ENCODE assay signal across 10 cellular contexts in the genomic region with DNA sequence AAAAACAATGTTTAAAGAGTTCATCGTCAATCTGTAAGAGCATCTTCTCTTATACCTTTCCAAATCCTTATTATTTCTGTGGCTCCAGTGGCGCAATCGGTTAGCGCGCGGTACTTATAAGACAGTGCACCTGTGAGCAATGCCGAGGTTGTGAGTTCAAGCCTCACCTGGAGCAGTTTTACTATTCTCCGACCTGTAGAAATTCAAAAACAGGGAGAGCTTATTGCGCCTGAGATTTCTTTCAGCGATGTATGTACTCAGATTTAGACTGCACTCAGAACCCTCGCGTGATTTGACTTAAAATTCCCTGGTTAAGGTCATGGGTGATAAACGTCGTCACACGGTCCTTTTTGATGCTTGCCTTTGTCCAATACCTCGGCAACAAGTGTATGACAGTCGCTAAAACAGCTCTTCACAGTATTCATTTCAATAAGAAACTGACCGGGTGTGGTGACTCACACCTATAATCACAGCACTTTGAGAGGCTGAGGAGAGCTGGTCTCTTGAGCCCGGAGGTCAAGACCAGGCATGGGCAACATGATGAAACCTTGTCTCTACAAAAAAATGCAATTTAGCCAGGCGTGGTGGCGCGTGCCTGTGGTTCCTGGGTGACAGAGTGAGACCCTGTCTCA. TPM values are rescaled to one million over a fixed set of nuclear protein-coding genes. Genes with fewer than 3 reads are reported as not detected.
DNase-seq lines count a peak whose midpoint lies in the region; ATAC-seq, FAIRE-seq and TF ChIP-seq lines count a peak whose summit lies in the region.
"Had no signal": no experiment of that assay in that cellular context is flagged by ENCODE, and none has a peak within 500 bp of the region (broad histone marks: within the 10 kb centered on the region; RNA-seq: fewer than 3 reads in every experiment).

No MANE protein-coding gene starts in this region.

- peaks cover 9% of the 10 kb centered on the region for H3K27me3 ChIP-seq in keratinocyte (ENCODE audit: control insufficient read depth, extremely low read depth, insufficient read depth, low read length)
- H3K27me3 ChIP-seq in prostate gland (replicated peaks; ENCODE audit: insufficient read depth): no peaks in the 10 kb centered on the region

- TF ChIP-seq CTCF in keratinocyte (optimal IDR thresholded peaks at IDR 0.05 in 1 of 3, IDR thresholded peaks at IDR 0.05 in 1 of 3, conservative IDR thresholded peaks at IDR 0.05 in 1 of 3; ENCODE audit: extremely low read depth in 1 of 3, insufficient read depth in 2 of 3, low read length in 3 of 3): no peak
- TF ChIP-seq CTCF in GM20000 (IDR thresholded peaks at IDR 0.05; ENCODE audit: extremely low read depth, missing control alignments): no peak
- no peak for TF ChIP-seq CTCF in prostate gland (IDR thresholded peaks at IDR 0.05)

- no peak overlapping the region for H2AFZ ChIP-seq in keratinocyte (ENCODE audit: control insufficient read depth, low read length)

- DNase-seq in COLO829 (ENCODE audit: low spot score) (peak; percentile 17), M059J (ENCODE audit: low read depth) (peak; percentile 44), keratinocyte (ENCODE audit: low read depth, low spot score) (peak; percentile 60), GM20000 (ENCODE audit: low spot score) (no peak), prostate gland (ENCODE audit: low spot score) (no peak)
- DNase-seq in activated naive CD8-positive, alpha-beta T cell treated with anti-CD3 and anti-CD28 coated beads, Interleukin-2, amount 50 U/mL, for 24 hours: peak; percentile 34
- no peak for DNase-seq in activated CD4-positive, CD25-positive, alpha-beta regulatory T cell (lab: John Stamatoyannopoulos, UW)
- DNase-seq: stimulated activated naive B cell treated with anti-CD40 and anti-IgM and Interleukin-4, amounts not matched to agents 10 μg/mL and 1 μg/mL and 100 μg/mL, for 72 hours had no signal

- no peaks in the 10 kb centered on the region for H3K36me3 ChIP-seq in keratinocyte (ENCODE audit: control insufficient read depth in 2 of 2, extremely low read depth in 1 of 2, insufficient read depth in 2 of 2, low read length in 2 of 2)
- no peaks in the 10 kb centered on the region for H3K36me3 ChIP-seq in prostate gland

- H4K20me1 ChIP-seq in keratinocyte (ENCODE audit: control insufficient read depth, extremely low read depth, insufficient read depth, low read length): no peaks in the 10 kb centered on the region

- peak overlapping the region; percentile 72 for H3K4me2 ChIP-seq in keratinocyte (ENCODE audit: control insufficient read depth, extremely low read depth, insufficient read depth, low read depth, low read length)

- no peaks in the 10 kb centered on the region for H3K79me2 ChIP-seq in keratinocyte (ENCODE audit: control insufficient read depth, insufficient read depth, low read length)

- H3K4me1 Mint-ChIP-seq in activated naive CD8-positive, alpha-beta T cell treated with anti-CD3 and anti-CD28 coated beads, Interleukin-2, amount 50 U/mL, for 24 hours: peaks cover 28% of the 10 kb centered on the region

- H3K4me1 ChIP-seq in keratinocyte (ENCODE audit: control insufficient read depth, extremely low read depth, insufficient read depth, low read length) (peaks cover 10% of the 10 kb centered on the region), prostate gland (replicated peaks) (no peaks in the 10 kb centered on the region)

- H3K4me3 Mint-ChIP-seq in activated naive CD8-positive, alpha-beta T cell treated with anti-CD3 and anti-CD28 coated beads, Interleukin-2, amount 50 U/mL, for 24 hours: peak overlapping the region; percentile 68

- H3K9ac ChIP-seq in keratinocyte (ENCODE audit: control insufficient read depth, extremely low read depth, insufficient read depth, low read length): no peak overlapping the region

- no peaks in the 10 kb centered on the region for H3K9me1 ChIP-seq in keratinocyte (ENCODE audit: control insufficient read depth, extremely low read depth, insufficient read depth, low read length)

- H3K27ac ChIP-seq in keratinocyte (ENCODE audit: control insufficient read depth, insufficient read depth, low read length) (no peak overlapping the region), prostate gland (no peak overlapping the region)

- peak overlapping the region; percentile 73 for H3K27ac Mint-ChIP-seq in activated naive CD8-positive, alpha-beta T cell treated with anti-CD3 and anti-CD28 coated beads, Interleukin-2, amount 50 U/mL, for 24 hours

- WGBS in prostate gland: 53% methylated on average over 22 of the region's 22 CpGs

- peak; percentile 64 for FAIRE-seq in keratinocyte (lab: Jason Lieb, UNC)

- peaks cover 53% of the 10 kb centered on the region for H3K27me3 Mint-ChIP-seq in activated naive CD8-positive, alpha-beta T cell treated with anti-CD3 and anti-CD28 coated beads, Interleukin-2, amount 50 U/mL, for 24 hours

- peak; percentile 93 for ATAC-seq in activated naive CD8-positive, alpha-beta T cell treated with anti-CD3 and anti-CD28 coated beads, Interleukin-2, amount 50 U/mL, for 24 hours
- no peak for ATAC-seq in GM21381 (IDR thresholded peaks at IDR 0.05; ENCODE audit: unreplicated experiment)

- H3K36me3 Mint-ChIP-seq in activated naive CD8-positive, alpha-beta T cell treated with anti-CD3 and anti-CD28 coated beads, Interleukin-2, amount 50 U/mL, for 24 hours (ENCODE audit: low read depth): no peaks in the 10 kb centered on the region

- dilution Hi-C loops in keratinocyte (cut with MboI; ENCODE audit: extremely low pct_ligation_motif_present, low sequenced_read_pairs): no loop called here

- no peak for TF ChIP-seq POLR2A in prostate gland (IDR thresholded peaks at IDR 0.05)

- H3K9me3 ChIP-seq in keratinocyte (ENCODE audit: control insufficient read depth, low read depth, low read length) (no peaks in the 10 kb centered on the region), prostate gland (no peaks in the 10 kb centered on the region)

- H3K4me3 ChIP-seq in keratinocyte (ENCODE audit: control insufficient read depth in 2 of 3, extremely low read depth in 1 of 3, insufficient read depth in 2 of 3, low read depth in 1 of 3, low read length in 3 of 3) (peak overlapping the region; percentile 19 to 70 (median 61)), prostate gland (no peak overlapping the region)

- intact Hi-C loops in prostate gland (cut with DNase I): no loop called here

- H3K9me3 Mint-ChIP-seq in activated naive CD8-positive, alpha-beta T cell treated with anti-CD3 and anti-CD28 coated beads, Interleukin-2, amount 50 U/mL, for 24 hours: peaks cover 10% of the 10 kb centered on the region

RNA-seq across cellular contexts. Expression of a gene that starts 11.9 kb away (rescaled TPM):
- total RNA-seq in M059J (2014; rRNA removed; shearing (Covaris generic)): not detected in 2 replicates
- not detected in 3 replicates for polyA plus RNA-seq in keratinocyte
- polyA plus RNA-seq in keratinocyte (2011; ENCODE audit: low read depth): not detected
- polyA plus RNA-seq in keratinocyte (2011; cell fraction: cytosol; rRNA removed): not detected in 2 replicates
- not detected in 2 replicates for polyA plus RNA-seq in keratinocyte (2011; cell fraction: nucleus; rRNA removed)
- not detected in 2 replicates for polyA plus RNA-seq in keratinocyte (2012; ENCODE audit: low replicate concordance)
- polyA minus RNA-seq in keratinocyte: not detected in 3 replicates
- not detected for polyA minus RNA-seq in keratinocyte (2011; cell fraction: cytosol; rRNA and poly(A)+ RNA removed)
- polyA minus RNA-seq in keratinocyte (2011; cell fraction: nucleus; rRNA and poly(A)+ RNA removed): not detected in 2 replicates
- total RNA-seq in prostate gland: not detected
- total RNA-seq: myocyte had no signal

RNA-seq across cellular contexts. Expression of a gene that starts 22.0 kb away (rescaled TPM):
- not detected in 2 replicates for total RNA-seq in M059J (2014; rRNA removed; shearing (Covaris generic))
- not detected in 3 replicates for polyA plus RNA-seq in keratinocyte
- polyA plus RNA-seq in keratinocyte (2011; ENCODE audit: low read depth): not detected
- polyA plus RNA-seq in keratinocyte (2011; cell fraction: cytosol; rRNA removed): not detected in 2 replicates
- polyA plus RNA-seq in keratinocyte (2011; cell fraction: nucleus; rRNA removed): not detected in 2 replicates
- polyA plus RNA-seq in keratinocyte (2012; ENCODE audit: low replicate concordance): not detected in 2 replicates
- not detected in 3 replicates for polyA minus RNA-seq in keratinocyte
- polyA minus RNA-seq in keratinocyte (2011; cell fraction: cytosol; rRNA and poly(A)+ RNA removed): not detected
- polyA minus RNA-seq in keratinocyte (2011; cell fraction: nucleus; rRNA and poly(A)+ RNA removed): not detected in 2 replicates
- total RNA-seq in prostate gland: under 1 TPM in 1 of 2 donors, not detected in 1; 0.40 TPM
- total RNA-seq: myocyte had no signal

Comparison
In these comparisons a context has a peak if more than half of its experiments do, and no peak if none do; other contexts are left out.
1. DNase-seq: peak in COLO829 (single experiment), M059J (single experiment), activated naive CD8-positive, alpha-beta T cell treated with anti-CD3 and anti-CD28 coated beads, Interleukin-2, amount 50 U/mL, for 24 hours (single experiment) and keratinocyte (single experiment); none in GM20000 (single experiment), prostate gland (single experiment) and activated CD4-positive, CD25-positive, alpha-beta regulatory T cell (0 of 4).
2. H3K4me3 ChIP-seq: peak in keratinocyte (3 of 3); none in prostate gland (0 of 2).